9 cellular contexts compared by ENCODE assay signal in the genomic region with DNA sequence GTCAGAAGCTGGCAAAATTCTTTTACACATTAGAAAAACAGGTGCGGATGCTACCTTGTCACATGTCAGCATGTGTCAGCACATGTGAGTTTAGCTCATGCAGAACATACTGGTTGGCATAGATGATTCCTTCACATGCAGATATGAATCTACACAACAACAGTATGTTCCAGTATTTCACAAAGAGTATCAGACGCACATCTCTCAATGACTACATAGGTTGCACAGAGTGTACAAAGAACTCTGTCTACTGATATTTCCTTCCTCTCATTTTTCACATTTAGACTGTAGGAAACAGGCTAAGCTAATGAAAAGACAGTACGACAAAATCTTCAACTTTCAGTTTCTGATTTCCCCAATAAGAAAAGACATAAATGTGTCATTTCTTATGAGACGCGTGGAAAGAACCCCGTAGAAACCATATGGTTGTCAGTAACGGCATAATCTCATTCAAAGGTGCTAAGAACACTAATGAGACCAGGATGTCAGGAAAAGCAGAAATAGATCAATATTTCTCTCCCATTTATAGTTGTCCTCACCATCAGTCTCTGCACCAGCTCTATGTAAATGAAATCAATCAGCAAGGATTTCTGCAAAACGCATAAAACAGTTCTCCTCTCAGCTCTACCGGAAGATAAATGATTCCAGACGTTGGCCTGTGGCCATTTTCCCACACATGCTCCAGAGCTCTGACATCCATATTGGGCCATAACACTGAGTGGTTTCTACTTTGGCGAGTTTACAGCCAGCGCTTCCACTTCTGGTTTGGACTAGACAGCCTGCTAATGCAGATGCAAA.
DNase-seq lines count a peak whose midpoint lies in the region; ATAC-seq, FAIRE-seq and TF ChIP-seq lines count a peak whose summit lies in the region.
"Had no signal": no experiment of that assay in that cellular context is flagged by ENCODE, and none has a peak within 500 bp of the region (broad histone marks: within the 10 kb centered on the region; RNA-seq: fewer than 3 reads in every experiment).

No MANE protein-coding gene starts in this region.

- peak; percentile 73 for FAIRE-seq in GM19239 (lab: Jason Lieb, UNC)

- H3K4me3 ChIP-seq in AG04449 (ENCODE audit: low read depth, low read length) (peak overlapping the region; percentile 55), lung (no peak overlapping the region)

- H3K4me1 Mint-ChIP-seq in brain, result peaks cover 73% of the 10 kb centered on the region

- H3K27me3 ChIP-seq in lung (ENCODE audit: control insufficient read depth, insufficient read depth), result no peaks in the 10 kb centered on the region
- H3K27me3 ChIP-seq in foreskin keratinocyte, result no peaks in the 10 kb centered on the region

- H3K27ac Mint-ChIP-seq in brain, result peak overlapping the region; percentile 24 to 97 (median 92)

- H3K27me3 Mint-ChIP-seq in brain, result no peaks in the 10 kb centered on the region

- POLR2A ChIA-PET in AG04449 (lab: Yijun Ruan, JAX), result interaction anchor here (1.5 kb wide), 1 partner anchor 10 kb away, joined by 6 read pairs; no protein-coding TSS in a partner anchor

- H3K36me3 ChIP-seq in lung (ENCODE audit: control insufficient read depth in 2 of 2, insufficient read depth in 2 of 2, low read length in 2 of 2), result no peaks in the 10 kb centered on the region

- TF ChIP-seq CTCF in AG04449 (IDR thresholded peaks at IDR 0.05; ENCODE audit: insufficient read depth, low read length, missing control alignments) (no peak), brain (conservative IDR thresholded peaks at IDR 0.05) (no peak), lung (IDR thresholded peaks at IDR 0.05; ENCODE audit: control extremely low read depth, extremely low read depth) (no peak), foreskin keratinocyte (conservative IDR thresholded peaks at IDR 0.05) (no peak)

- H3K27ac ChIP-seq in lung (ENCODE audit: low read depth in 1 of 2, low read length in 1 of 2), result peak overlapping the region; percentile 72 to 88
- H3K27ac ChIP-seq in foreskin keratinocyte, result no peak overlapping the region

- no peaks in the 10 kb centered on the region for H3K9me3 ChIP-seq in lung (ENCODE audit: control insufficient read depth in 2 of 2, insufficient read depth in 1 of 2, low read length in 1 of 2)

- CTCF ChIA-PET in AG04449 (lab: Yijun Ruan, JAX), result interaction anchor here (1.1 to 2.0 kb wide), 6 partner anchors 11 to 520 kb away, joined by 3 to 5 read pairs (median 4); no protein-coding TSS in a partner anchor

- H3K4me3 Mint-ChIP-seq in brain, result peak overlapping the region; percentile 52 to 82 (median 68)

- H3K9me3 Mint-ChIP-seq in brain, result no peaks in the 10 kb centered on the region

- ATAC-seq in lung (ENCODE audit: insufficient read depth, low FRiP score), result no peak
- ATAC-seq in foreskin keratinocyte, result no peak
- ATAC-seq in GM19467 (IDR thresholded peaks at IDR 0.05; ENCODE audit: unreplicated experiment), result no peak

- peak; percentile 84 for DNase-seq in AG04449 (ENCODE audit: low read depth, low spot score)
- no peak for DNase-seq in GM19239 (ENCODE audit: insufficient read length, low spot score)
- no peak for DNase-seq in lung (ENCODE audit: low spot score)
- DNase-seq in foreskin keratinocyte, result no peak
- DNase-seq in NCI-H1417 (lab: John Stamatoyannopoulos, UW), result no peak
- DNase-seq in inferior parietal cortex (ENCODE audit: extremely low spot score), result no peak
- DNase-seq: Kasumi-1 had no signal

- H3K4me1 ChIP-seq in lung (ENCODE audit: control insufficient read depth in 2 of 2, insufficient read depth in 2 of 2, low read length in 2 of 2), result peaks cover 17 to 47% of the 10 kb centered on the region in 2 donors
- H3K4me1 ChIP-seq in foreskin keratinocyte, result peaks cover 17% of the 10 kb centered on the region

- H3K36me3 Mint-ChIP-seq in brain, result no peaks in the 10 kb centered on the region

- 42 to 61% methylated on average over 12 of the region's 12 CpGs for WGBS in lung, 2 donors
